ENCODE assay signal across 1 cellular context in genomic region chr1:45334308-45335245, GRCh38.
TF ChIP-seq lines count a peak whose summit lies in the region.

No MANE protein-coding gene starts in this region.

TF ChIP-seq in A549, 52 proteins besides CTCF, POLR2A, EP300 and RAD21 (continued from another document):
- TF ChIP-seq, protein P1, sequence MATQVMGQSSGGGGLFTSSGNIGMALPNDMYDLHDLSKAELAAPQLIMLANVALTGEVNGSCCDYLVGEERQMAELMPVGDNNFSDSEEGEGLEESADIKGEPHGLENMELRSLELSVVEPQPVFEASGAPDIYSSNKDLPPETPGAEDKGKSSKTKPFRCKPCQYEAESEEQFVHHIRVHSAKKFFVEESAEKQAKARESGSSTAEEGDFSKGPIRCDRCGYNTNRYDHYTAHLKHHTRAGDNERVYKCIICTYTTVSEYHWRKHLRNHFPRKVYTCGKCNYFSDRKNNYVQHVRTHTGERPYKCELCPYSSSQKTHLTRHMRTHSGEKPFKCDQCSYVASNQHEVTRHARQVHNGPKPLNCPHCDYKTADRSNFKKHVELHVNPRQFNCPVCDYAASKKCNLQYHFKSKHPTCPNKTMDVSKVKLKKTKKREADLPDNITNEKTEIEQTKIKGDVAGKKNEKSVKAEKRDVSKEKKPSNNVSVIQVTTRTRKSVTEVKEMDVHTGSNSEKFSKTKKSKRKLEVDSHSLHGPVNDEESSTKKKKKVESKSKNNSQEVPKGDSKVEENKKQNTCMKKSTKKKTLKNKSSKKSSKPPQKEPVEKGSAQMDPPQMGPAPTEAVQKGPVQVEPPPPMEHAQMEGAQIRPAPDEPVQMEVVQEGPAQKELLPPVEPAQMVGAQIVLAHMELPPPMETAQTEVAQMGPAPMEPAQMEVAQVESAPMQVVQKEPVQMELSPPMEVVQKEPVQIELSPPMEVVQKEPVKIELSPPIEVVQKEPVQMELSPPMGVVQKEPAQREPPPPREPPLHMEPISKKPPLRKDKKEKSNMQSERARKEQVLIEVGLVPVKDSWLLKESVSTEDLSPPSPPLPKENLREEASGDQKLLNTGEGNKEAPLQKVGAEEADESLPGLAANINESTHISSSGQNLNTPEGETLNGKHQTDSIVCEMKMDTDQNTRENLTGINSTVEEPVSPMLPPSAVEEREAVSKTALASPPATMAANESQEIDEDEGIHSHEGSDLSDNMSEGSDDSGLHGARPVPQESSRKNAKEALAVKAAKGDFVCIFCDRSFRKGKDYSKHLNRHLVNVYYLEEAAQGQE (IDR thresholded peaks at IDR 0.05), result no peak
- TF ChIP-seq JUN (IDR thresholded peaks at IDR 0.05), result no peak
